Comparison of ENCODE assay signal across 16 cellular contexts in genomic region chr14:67547224-67547780, GRCh38. TPM values are rescaled to one million over a fixed set of nuclear protein-coding genes. Genes with fewer than 3 reads are reported as not detected.
DNase-seq lines count a peak whose midpoint lies in the region; ATAC-seq and TF ChIP-seq lines count a peak whose summit lies in the region.
"Had no signal": no experiment of that assay in that cellular context is flagged by ENCODE, and none has a peak within 500 bp of the region (broad histone marks: within the 10 kb centered on the region; RNA-seq: fewer than 3 reads in every experiment).

No MANE protein-coding gene starts in this region.

- H3K36me3 Mint-ChIP-seq in endodermal cell (ENCODE audit: low read depth) (peaks cover 65% of the 10 kb centered on the region), Calu3 (ENCODE audit: insufficient read depth, unreplicated experiment) (no peaks in the 10 kb centered on the region)
- H3K36me3 Mint-ChIP-seq: CD4-positive, alpha-beta memory T cell had no signal

- DNase-seq in LNCaP clone FGC (ENCODE audit: low read depth) (peak; percentile 91), NCI-H524 treated with DMSO at 0.1 percent for 48 hours (lab: John Stamatoyannopoulos, UW) (peak; percentile 63), endodermal cell (no peak), sciatic nerve (ENCODE audit: low spot score) (peak; percentile 22), Calu3 (no peak)
- DNase-seq in effector memory CD4-positive, alpha-beta T cell: no peak
- DNase-seq: CD4-positive, alpha-beta memory T cell; Kasumi-1; NCI-H1436; NCI-H2081 treated with DMSO at 0.1 percent for 48 hours; NCI-H226 had no signal

- H3K4me3 ChIP-seq in LNCaP clone FGC (ENCODE audit: low read depth, low read length) (no peak overlapping the region), endodermal cell (ENCODE audit: low read length) (no peak overlapping the region)
- no peak overlapping the region for H3K4me3 ChIP-seq in effector memory CD4-positive, alpha-beta T cell (ENCODE audit: insufficient read depth, low read depth, low read length, poor library complexity, severe bottlenecking)

- H3K4me1 Mint-ChIP-seq in endodermal cell (peaks cover 5% of the 10 kb centered on the region), Calu3 (ENCODE audit: low read depth, unreplicated experiment) (no peaks in the 10 kb centered on the region)
- H3K4me1 Mint-ChIP-seq: CD4-positive, alpha-beta memory T cell had no signal

- H3K4me1 ChIP-seq in endodermal cell (ENCODE audit: control insufficient read depth, insufficient read depth, low read length): no peaks in the 10 kb centered on the region
- H3K4me1 ChIP-seq in effector memory CD4-positive, alpha-beta T cell (ENCODE audit: control insufficient read depth, insufficient read depth, low read length, poor library complexity, severe bottlenecking): no peaks in the 10 kb centered on the region

- peaks cover 26% of the 10 kb centered on the region for H3K36me3 ChIP-seq in endodermal cell (ENCODE audit: control insufficient read depth, insufficient read depth, low read length)
- no peaks in the 10 kb centered on the region for H3K36me3 ChIP-seq in effector memory CD4-positive, alpha-beta T cell (ENCODE audit: control insufficient read depth, insufficient read depth, low read length)

- H3K27ac Mint-ChIP-seq in endodermal cell (peak overlapping the region; percentile 20), Calu3 (ENCODE audit: unreplicated experiment) (no peak overlapping the region)
- H3K27ac Mint-ChIP-seq: B cell; CD4-positive, alpha-beta memory T cell had no signal

- H3K9me3 Mint-ChIP-seq in endodermal cell (no peaks in the 10 kb centered on the region), Calu3 (ENCODE audit: low read depth, unreplicated experiment) (no peaks in the 10 kb centered on the region)

- no peak overlapping the region for H3K27ac ChIP-seq in endodermal cell (ENCODE audit: low read depth, low read length)
- no peak overlapping the region for H3K27ac ChIP-seq in effector memory CD4-positive, alpha-beta T cell (ENCODE audit: insufficient read depth, low read length, poor library complexity, severe bottlenecking)

- peaks cover 5% of the 10 kb centered on the region for H3K9me3 ChIP-seq in endodermal cell (ENCODE audit: control insufficient read depth, low read length)
- no peaks in the 10 kb centered on the region for H3K9me3 ChIP-seq in effector memory CD4-positive, alpha-beta T cell (ENCODE audit: control insufficient read depth, low read length)

- intact Hi-C loops in sciatic nerve (cut with DNase I) (no loop called here), Calu3 (cut with micrococcal nuclease; ENCODE audit: unreplicated experiment) (no loop called here)

- H3K27me3 Mint-ChIP-seq in endodermal cell (ENCODE audit: insufficient read depth): no peaks in the 10 kb centered on the region
- no peaks in the 10 kb centered on the region for H3K27me3 Mint-ChIP-seq in Calu3 (ENCODE audit: unreplicated experiment)

- no peak overlapping the region for H3K4me3 Mint-ChIP-seq in endodermal cell
- H3K4me3 Mint-ChIP-seq in Calu3 (ENCODE audit: low read depth, unreplicated experiment): no peak overlapping the region
- H3K4me3 Mint-ChIP-seq: B cell; CD4-positive, alpha-beta memory T cell had no signal

- TF ChIP-seq CTCF in LNCaP clone FGC (IDR thresholded peaks at IDR 0.05; ENCODE audit: control insufficient read depth, extremely low read depth, insufficient read depth) (no peak), endodermal cell (conservative IDR thresholded peaks at IDR 0.05) (no peak), Calu3 (IDR thresholded peaks at IDR 0.05; ENCODE audit: unreplicated experiment) (no peak)

- H3K9ac ChIP-seq in endodermal cell (ENCODE audit: extremely low read depth, low read length, poor library complexity, severe bottlenecking): no peak overlapping the region

- H3K27me3 ChIP-seq in endodermal cell (ENCODE audit: control insufficient read depth, insufficient read depth, low read length, poor library complexity, severe bottlenecking): no peaks in the 10 kb centered on the region
- H3K27me3 ChIP-seq in effector memory CD4-positive, alpha-beta T cell (replicated peaks; ENCODE audit: control insufficient read depth, insufficient read depth, low read length, poor library complexity, severe bottlenecking): no peaks in the 10 kb centered on the region

- ATAC-seq in sciatic nerve: no peak
- no peak for ATAC-seq in HG03280 (IDR thresholded peaks at IDR 0.05; ENCODE audit: unreplicated experiment)
- ATAC-seq: Panc1, Right ventricle myocardium inferior, SK-N-SH treated with all-trans-retinoic acid at 6 μM for 48 hours had no signal

- CTCF ChIA-PET in Calu3 (lab: Charles Lee): no interaction called here

- 97 to 98% methylated on average over 4 to 5 of the region's 5 CpGs for WGBS in endodermal cell (ENCODE audit: insufficient coverage in 1 of 2, insufficient read length in 1 of 2), 2 experiments

- no TSS peak for BruUV-seq in Calu3 (replicated peaks; lab: Mats Ljungman, UMichigan)

RNA-seq across cellular contexts. Expression of gene PLEKHH1, which starts 14.2 kb away (rescaled TPM):
- 10 to 100 TPM; 59.9 to 61.1 TPM for total RNA-seq in endodermal cell
- 13.3 TPM for polyA plus RNA-seq in endodermal cell (2013, experiment 1 of 2)
- polyA plus RNA-seq in endodermal cell (2013, experiment 2 of 2): 12.7 TPM
- 6.1 TPM for total RNA-seq in sciatic nerve
- 11.8 and 13.6 TPM in 2 replicates for total RNA-seq in Calu3 (2022)

RNA-seq across cellular contexts. Expression of gene PIGH, which starts 52.8 kb away (rescaled TPM):
- 1 to 10 TPM; 4.5 to 7.5 TPM for total RNA-seq in endodermal cell
- polyA plus RNA-seq in endodermal cell (2013, experiment 1 of 2): 20.4 TPM
- 17.6 TPM for polyA plus RNA-seq in endodermal cell (2013, experiment 2 of 2)
- total RNA-seq in sciatic nerve: 21.6 TPM
- 19.0 and 19.7 TPM in 2 replicates for total RNA-seq in Calu3 (2022)

RNA-seq across cellular contexts. Expression of gene TMEM229B, which starts 58.8 kb away (rescaled TPM):
- total RNA-seq in endodermal cell (1 to 10 TPM; 1.1 to 1.5 TPM), sciatic nerve (2.9 TPM), Calu3 (2022) (0.76 and 2.5 TPM in 2 replicates)
- polyA plus RNA-seq in endodermal cell (2013, experiment 1 of 2): 0.25 TPM
- 0.37 TPM for polyA plus RNA-seq in endodermal cell (2013, experiment 2 of 2)

Comparison
In these comparisons a context has a peak if more than half of its experiments do, and no peak if none do; other contexts are left out.
1. DNase-seq: peak in LNCaP clone FGC (single experiment), NCI-H524 treated with DMSO at 0.1 percent for 48 hours (single experiment) and sciatic nerve (single experiment); none in endodermal cell (single experiment), effector memory CD4-positive, alpha-beta T cell (0 of 3) and Calu3 (single experiment).